In the genomic region with DNA sequence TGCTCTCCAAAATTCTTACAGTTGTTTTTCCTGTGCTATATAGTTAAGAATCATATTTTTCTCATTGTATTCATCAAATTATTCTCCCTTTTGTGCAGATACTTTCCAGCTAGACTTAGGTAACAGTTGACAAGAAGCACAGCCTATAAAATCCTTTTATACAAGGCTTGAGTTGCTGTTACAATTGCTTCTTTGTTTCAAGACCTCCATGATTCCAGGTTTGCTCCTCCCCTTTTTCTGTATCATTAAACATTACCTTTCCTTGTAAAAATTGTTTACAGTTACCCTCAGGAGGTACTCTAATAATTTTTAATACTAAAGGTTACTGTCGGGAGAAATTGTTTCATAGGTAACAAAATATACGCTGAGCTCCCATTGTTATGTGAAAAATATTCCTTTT, we compare ENCODE assay signal across 32 cellular contexts.
"Had no signal": no experiment of that assay in that cellular context is flagged by ENCODE, and none has a peak within 500 bp of the region (broad histone marks: within the 10 kb centered on the region; RNA-seq: fewer than 3 reads in every experiment).

No MANE protein-coding gene starts in this region.

- H3K4me3 ChIP-seq: adrenal gland, body of pancreas, breast epithelium had no signal

- H3K36me3 ChIP-seq: adrenal gland, brain microvascular endothelial cell, breast epithelium, WERI-Rb-1 had no signal

- DNase-seq: activated CD4-positive, alpha-beta memory T cell treated with anti-CD3 and anti-CD28 coated beads, Interleukin-2, amount 10 ng/mL, durations not matched to agents 7 days and 5 days; activated CD4-positive, alpha-beta T cell treated with anti-CD3 and anti-CD28 coated beads for 1 hour; activated CD4-positive, alpha-beta T cell treated with anti-CD3 and anti-CD28 coated beads for 36 hours; activated CD4-positive, alpha-beta T cell treated with anti-CD3 and anti-CD28 coated beads for 48 hours; activated CD4-positive, alpha-beta T cell treated with anti-CD3 and anti-CD28 coated beads, Interleukin-2, amount 10 ng/mL, durations not matched to agents 7 days and 5 days; activated CD4-positive, alpha-beta T cell treated with anti-CD3 and anti-CD28 coated beads, Interleukin-2, amount 50 U/mL, for 48 hours; activated CD4-positive, CD25-positive, alpha-beta regulatory T cell; activated CD8-positive, alpha-beta memory T cell treated with anti-CD3 and anti-CD28 coated beads for 24 hours; activated CD8-positive, alpha-beta memory T cell treated with anti-CD3 and anti-CD28 coated beads, Interleukin-2, amount 10 ng/mL, durations not matched to agents 7 days and 5 days; activated CD8-positive, alpha-beta memory T cell treated with anti-CD3 and anti-CD28 coated beads, Interleukin-2, amount 50 U/mL, for 48 hours; activated CD8-positive, alpha-beta T cell treated with anti-CD3 and anti-CD28 coated beads, Interleukin-2, amount 10 ng/mL, durations not matched to agents 7 days and 5 days; activated effector memory CD4-positive, alpha-beta T cell treated with Interleukin-2 at 50 U/mL for 16 hours; activated gamma-delta T cell treated with Interleukin-2 at 50 U/mL for 16 hours; activated naive CD4-positive, alpha-beta T cell; activated naive CD4-positive, alpha-beta T cell treated with anti-CD3 and anti-CD28 coated beads for 36 hours; activated naive CD4-positive, alpha-beta T cell treated with anti-CD3 and anti-CD28 coated beads, Interleukin-2, amount 50 U/mL, for 16 hours; activated naive CD8-positive, alpha-beta T cell treated with anti-CD3 and anti-CD28 coated beads for 36 hours; activated T-cell treated with anti-CD3 and anti-CD28 coated beads, Interleukin-2, amount 50 U/mL, for 24 hours; activated T-cell treated with anti-CD3 and anti-CD28 coated beads, Interleukin-2, amount 50 U/mL, for 48 hours; adrenal gland; amniotic stem cell; aorta; body of pancreas; brain microvascular endothelial cell; central memory CD4-positive, alpha-beta T cell; T-helper 2 cell; T-helper 9 cell; WERI-Rb-1 had no signal

- H3K9me3 ChIP-seq: adrenal gland, body of pancreas, breast epithelium had no signal

- H3K4me1 ChIP-seq: adrenal gland, body of pancreas, breast epithelium had no signal

- H3K27me3 ChIP-seq: adrenal gland, body of pancreas, brain microvascular endothelial cell, breast epithelium had no signal

- H3K27ac ChIP-seq: adrenal gland, body of pancreas, brain microvascular endothelial cell, breast epithelium, WERI-Rb-1 had no signal

- ATAC-seq: activated CD4-positive, alpha-beta T cell treated with anti-CD3 and anti-CD28 coated beads for 36 hours; activated CD4-positive, CD25-positive, alpha-beta regulatory T cell treated with anti-CD3 and anti-CD28 coated beads, Interleukin-2, amount 50 U/mL, for 24 hours; activated CD8-positive, alpha-beta memory T cell treated with anti-CD3 and anti-CD28 coated beads, Interleukin-2, amount 10 ng/mL, durations not matched to agents 7 days and 5 days; activated CD8-positive, alpha-beta T cell treated with anti-CD3 and anti-CD28 coated beads, Interleukin-2, amount 10 ng/mL, durations not matched to agents 7 days and 5 days; activated naive CD4-positive, alpha-beta T cell treated with anti-CD3 and anti-CD28 coated beads, Interleukin-2, amount 50 U/mL, for 72 hours; body of pancreas; WTC11 had no signal
